1 cellular context compared by ENCODE assay signal in the genomic region with DNA sequence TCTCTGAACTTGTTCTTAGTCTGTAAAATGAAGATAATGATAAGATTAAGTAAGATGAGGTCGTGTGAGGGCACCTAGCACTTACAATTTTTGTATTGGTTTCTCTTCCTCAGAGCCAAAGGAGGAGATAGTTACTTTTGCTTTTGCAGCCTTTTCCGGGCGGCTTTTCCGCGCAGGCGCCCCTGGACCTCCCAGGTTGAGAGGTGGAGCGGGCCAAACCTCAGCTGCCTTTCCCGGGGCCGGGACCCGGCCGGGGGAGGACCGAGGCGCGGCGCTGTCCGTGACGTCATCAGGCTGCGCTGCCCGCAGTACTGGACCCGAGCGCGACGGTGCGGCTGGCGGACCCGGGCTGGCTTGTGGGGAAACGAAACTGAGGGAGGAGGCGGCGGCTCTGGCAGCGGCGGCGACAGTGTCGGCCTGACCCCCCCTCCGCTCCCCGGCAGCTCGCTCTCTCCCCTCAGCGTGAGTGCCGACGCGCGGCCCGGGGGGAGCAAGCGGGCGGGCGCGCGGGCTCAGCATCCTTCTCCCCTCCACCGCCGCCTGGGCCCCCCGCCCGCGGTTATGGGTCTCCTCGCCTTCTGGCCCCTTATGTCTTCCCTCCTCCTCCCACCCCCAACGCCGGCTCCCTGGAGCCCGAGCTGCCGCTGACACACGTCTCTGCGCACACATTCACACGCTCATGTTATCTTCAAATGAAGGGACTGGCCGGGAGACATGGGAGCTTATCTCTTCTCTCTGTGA.
A peak's percentile ranks its signal among the peaks of the same experiment; 100 is the strongest.
TF ChIP-seq lines count a peak whose summit lies in the region.

A gene with protein sequence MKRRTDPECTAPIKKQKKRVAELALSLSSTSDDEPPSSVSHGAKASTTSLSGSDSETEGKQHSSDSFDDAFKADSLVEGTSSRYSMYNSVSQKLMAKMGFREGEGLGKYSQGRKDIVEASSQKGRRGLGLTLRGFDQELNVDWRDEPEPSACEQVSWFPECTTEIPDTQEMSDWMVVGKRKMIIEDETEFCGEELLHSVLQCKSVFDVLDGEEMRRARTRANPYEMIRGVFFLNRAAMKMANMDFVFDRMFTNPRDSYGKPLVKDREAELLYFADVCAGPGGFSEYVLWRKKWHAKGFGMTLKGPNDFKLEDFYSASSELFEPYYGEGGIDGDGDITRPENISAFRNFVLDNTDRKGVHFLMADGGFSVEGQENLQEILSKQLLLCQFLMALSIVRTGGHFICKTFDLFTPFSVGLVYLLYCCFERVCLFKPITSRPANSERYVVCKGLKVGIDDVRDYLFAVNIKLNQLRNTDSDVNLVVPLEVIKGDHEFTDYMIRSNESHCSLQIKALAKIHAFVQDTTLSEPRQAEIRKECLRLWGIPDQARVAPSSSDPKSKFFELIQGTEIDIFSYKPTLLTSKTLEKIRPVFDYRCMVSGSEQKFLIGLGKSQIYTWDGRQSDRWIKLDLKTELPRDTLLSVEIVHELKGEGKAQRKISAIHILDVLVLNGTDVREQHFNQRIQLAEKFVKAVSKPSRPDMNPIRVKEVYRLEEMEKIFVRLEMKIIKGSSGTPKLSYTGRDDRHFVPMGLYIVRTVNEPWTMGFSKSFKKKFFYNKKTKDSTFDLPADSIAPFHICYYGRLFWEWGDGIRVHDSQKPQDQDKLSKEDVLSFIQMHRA (plus strand): TSS at position 306 of the 741 bp plus-strand sequence. CDS start 2,409 bp downstream, outside the sequence.

TF ChIP-seq in GM12878, 131 proteins besides CTCF, POLR2A, EP300 and RAD21 (continued from another document and continues in another):
- TF ChIP-seq, protein P1, sequence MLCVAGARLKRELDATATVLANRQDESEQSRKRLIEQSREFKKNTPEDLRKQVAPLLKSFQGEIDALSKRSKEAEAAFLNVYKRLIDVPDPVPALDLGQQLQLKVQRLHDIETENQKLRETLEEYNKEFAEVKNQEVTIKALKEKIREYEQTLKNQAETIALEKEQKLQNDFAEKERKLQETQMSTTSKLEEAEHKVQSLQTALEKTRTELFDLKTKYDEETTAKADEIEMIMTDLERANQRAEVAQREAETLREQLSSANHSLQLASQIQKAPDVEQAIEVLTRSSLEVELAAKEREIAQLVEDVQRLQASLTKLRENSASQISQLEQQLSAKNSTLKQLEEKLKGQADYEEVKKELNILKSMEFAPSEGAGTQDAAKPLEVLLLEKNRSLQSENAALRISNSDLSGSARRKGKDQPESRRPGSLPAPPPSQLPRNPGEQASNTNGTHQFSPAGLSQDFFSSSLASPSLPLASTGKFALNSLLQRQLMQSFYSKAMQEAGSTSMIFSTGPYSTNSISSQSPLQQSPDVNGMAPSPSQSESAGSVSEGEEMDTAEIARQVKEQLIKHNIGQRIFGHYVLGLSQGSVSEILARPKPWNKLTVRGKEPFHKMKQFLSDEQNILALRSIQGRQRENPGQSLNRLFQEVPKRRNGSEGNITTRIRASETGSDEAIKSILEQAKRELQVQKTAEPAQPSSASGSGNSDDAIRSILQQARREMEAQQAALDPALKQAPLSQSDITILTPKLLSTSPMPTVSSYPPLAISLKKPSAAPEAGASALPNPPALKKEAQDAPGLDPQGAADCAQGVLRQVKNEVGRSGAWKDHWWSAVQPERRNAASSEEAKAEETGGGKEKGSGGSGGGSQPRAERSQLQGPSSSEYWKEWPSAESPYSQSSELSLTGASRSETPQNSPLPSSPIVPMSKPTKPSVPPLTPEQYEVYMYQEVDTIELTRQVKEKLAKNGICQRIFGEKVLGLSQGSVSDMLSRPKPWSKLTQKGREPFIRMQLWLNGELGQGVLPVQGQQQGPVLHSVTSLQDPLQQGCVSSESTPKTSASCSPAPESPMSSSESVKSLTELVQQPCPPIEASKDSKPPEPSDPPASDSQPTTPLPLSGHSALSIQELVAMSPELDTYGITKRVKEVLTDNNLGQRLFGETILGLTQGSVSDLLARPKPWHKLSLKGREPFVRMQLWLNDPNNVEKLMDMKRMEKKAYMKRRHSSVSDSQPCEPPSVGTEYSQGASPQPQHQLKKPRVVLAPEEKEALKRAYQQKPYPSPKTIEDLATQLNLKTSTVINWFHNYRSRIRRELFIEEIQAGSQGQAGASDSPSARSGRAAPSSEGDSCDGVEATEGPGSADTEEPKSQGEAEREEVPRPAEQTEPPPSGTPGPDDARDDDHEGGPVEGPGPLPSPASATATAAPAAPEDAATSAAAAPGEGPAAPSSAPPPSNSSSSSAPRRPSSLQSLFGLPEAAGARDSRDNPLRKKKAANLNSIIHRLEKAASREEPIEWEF (IDR thresholded peaks at IDR 0.05; ENCODE audit: insufficient replicate concordance, low read depth, low read length): no peak
- TF ChIP-seq BACH1 (IDR thresholded peaks at IDR 0.05; ENCODE audit: borderline replicate concordance) (peak; percentile 74), NFYA (IDR thresholded peaks at IDR 0.05; ENCODE audit: borderline replicate concordance, low read depth, low read length) (no peak), KDM1A (IDR thresholded peaks at IDR 0.05; ENCODE audit: borderline replicate concordance) (no peak), NBN (IDR thresholded peaks at IDR 0.05) (peak; percentile 100), MYC (IDR thresholded peaks at IDR 0.05; ENCODE audit: insufficient read depth, insufficient read length, insufficient replicate concordance, low read length, severe bottlenecking) (peak; percentile 91), FOXK2 (IDR thresholded peaks at IDR 0.05) (0 out of 2 replicates have a peak, but pooled peaks have one; percentile 17), TCF7 (IDR thresholded peaks at IDR 0.05; ENCODE audit: borderline replicate concordance) (no peak), ZZZ3 (IDR thresholded peaks at IDR 0.05; ENCODE audit: control insufficient read depth, insufficient read length, low read depth) (no peak), SREBF2 (IDR thresholded peaks at IDR 0.05; ENCODE audit: low read length) (0 out of 2 replicates have a peak, but pooled peaks have one; percentile 47), RFX5 (IDR thresholded peaks at IDR 0.05; ENCODE audit: low read depth, low read length) (peak; percentile 59; the same call in 1 of the 2 replicates), RAD51 (IDR thresholded peaks at IDR 0.05) (no peak), CHD4 (IDR thresholded peaks at IDR 0.05) (no peak), IKZF1 (conservative IDR thresholded peaks at IDR 0.05) (peak; percentile 96), ZNF622 (IDR thresholded peaks at IDR 0.05) (no peak), KLF5 (IDR thresholded peaks at IDR 0.05; ENCODE audit: partially characterized antibody) (no peak), LARP7 (IDR thresholded peaks at IDR 0.05) (peak; percentile 87), FOS (IDR thresholded peaks at IDR 0.05; ENCODE audit: borderline replicate concordance, extremely low read depth, insufficient read length) (no peak), MXI1 (IDR thresholded peaks at IDR 0.05; ENCODE audit: low read depth, low read length) (peak; percentile 54), GATAD2B (conservative IDR thresholded peaks at IDR 0.05; ENCODE audit: low read depth) (peak; percentile 67), SIX5 (IDR thresholded peaks at IDR 0.05; ENCODE audit: low read depth, low read length, severe bottlenecking) (peak; percentile 63)
- TF ChIP-seq, protein P2, sequence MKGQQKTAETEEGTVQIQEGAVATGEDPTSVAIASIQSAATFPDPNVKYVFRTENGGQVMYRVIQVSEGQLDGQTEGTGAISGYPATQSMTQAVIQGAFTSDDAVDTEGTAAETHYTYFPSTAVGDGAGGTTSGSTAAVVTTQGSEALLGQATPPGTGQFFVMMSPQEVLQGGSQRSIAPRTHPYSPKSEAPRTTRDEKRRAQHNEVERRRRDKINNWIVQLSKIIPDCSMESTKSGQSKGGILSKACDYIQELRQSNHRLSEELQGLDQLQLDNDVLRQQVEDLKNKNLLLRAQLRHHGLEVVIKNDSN (IDR thresholded peaks at IDR 0.05; ENCODE audit: borderline replicate concordance, extremely low read length, insufficient read depth, low read depth, low read length): no peak
- TF ChIP-seq, protein P3, sequence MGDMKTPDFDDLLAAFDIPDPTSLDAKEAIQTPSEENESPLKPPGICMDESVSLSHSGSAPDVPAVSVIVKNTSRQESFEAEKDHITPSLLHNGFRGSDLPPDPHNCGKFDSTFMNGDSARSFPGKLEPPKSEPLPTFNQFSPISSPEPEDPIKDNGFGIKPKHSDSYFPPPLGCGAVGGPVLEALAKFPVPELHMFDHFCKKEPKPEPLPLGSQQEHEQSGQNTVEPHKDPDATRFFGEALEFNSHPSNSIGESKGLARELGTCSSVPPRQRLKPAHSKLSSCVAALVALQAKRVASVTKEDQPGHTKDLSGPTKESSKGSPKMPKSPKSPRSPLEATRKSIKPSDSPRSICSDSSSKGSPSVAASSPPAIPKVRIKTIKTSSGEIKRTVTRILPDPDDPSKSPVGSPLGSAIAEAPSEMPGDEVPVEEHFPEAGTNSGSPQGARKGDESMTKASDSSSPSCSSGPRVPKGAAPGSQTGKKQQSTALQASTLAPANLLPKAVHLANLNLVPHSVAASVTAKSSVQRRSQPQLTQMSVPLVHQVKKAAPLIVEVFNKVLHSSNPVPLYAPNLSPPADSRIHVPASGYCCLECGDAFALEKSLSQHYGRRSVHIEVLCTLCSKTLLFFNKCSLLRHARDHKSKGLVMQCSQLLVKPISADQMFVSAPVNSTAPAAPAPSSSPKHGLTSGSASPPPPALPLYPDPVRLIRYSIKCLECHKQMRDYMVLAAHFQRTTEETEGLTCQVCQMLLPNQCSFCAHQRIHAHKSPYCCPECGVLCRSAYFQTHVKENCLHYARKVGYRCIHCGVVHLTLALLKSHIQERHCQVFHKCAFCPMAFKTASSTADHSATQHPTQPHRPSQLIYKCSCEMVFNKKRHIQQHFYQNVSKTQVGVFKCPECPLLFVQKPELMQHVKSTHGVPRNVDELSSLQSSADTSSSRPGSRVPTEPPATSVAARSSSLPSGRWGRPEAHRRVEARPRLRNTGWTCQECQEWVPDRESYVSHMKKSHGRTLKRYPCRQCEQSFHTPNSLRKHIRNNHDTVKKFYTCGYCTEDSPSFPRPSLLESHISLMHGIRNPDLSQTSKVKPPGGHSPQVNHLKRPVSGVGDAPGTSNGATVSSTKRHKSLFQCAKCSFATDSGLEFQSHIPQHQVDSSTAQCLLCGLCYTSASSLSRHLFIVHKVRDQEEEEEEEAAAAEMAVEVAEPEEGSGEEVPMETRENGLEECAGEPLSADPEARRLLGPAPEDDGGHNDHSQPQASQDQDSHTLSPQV (IDR thresholded peaks at IDR 0.05): no peak
- TF ChIP-seq, protein P4, sequence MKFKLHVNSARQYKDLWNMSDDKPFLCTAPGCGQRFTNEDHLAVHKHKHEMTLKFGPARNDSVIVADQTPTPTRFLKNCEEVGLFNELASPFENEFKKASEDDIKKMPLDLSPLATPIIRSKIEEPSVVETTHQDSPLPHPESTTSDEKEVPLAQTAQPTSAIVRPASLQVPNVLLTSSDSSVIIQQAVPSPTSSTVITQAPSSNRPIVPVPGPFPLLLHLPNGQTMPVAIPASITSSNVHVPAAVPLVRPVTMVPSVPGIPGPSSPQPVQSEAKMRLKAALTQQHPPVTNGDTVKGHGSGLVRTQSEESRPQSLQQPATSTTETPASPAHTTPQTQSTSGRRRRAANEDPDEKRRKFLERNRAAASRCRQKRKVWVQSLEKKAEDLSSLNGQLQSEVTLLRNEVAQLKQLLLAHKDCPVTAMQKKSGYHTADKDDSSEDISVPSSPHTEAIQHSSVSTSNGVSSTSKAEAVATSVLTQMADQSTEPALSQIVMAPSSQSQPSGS (IDR thresholded peaks at IDR 0.05; ENCODE audit: low read length): no peak
- TF ChIP-seq, protein P5, sequence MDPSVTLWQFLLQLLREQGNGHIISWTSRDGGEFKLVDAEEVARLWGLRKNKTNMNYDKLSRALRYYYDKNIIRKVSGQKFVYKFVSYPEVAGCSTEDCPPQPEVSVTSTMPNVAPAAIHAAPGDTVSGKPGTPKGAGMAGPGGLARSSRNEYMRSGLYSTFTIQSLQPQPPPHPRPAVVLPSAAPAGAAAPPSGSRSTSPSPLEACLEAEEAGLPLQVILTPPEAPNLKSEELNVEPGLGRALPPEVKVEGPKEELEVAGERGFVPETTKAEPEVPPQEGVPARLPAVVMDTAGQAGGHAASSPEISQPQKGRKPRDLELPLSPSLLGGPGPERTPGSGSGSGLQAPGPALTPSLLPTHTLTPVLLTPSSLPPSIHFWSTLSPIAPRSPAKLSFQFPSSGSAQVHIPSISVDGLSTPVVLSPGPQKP (IDR thresholded peaks at IDR 0.05; ENCODE audit: low read depth, low read length): peak; percentile 60; the same call in 1 of the 2 replicates
- TF ChIP-seq, protein P6, sequence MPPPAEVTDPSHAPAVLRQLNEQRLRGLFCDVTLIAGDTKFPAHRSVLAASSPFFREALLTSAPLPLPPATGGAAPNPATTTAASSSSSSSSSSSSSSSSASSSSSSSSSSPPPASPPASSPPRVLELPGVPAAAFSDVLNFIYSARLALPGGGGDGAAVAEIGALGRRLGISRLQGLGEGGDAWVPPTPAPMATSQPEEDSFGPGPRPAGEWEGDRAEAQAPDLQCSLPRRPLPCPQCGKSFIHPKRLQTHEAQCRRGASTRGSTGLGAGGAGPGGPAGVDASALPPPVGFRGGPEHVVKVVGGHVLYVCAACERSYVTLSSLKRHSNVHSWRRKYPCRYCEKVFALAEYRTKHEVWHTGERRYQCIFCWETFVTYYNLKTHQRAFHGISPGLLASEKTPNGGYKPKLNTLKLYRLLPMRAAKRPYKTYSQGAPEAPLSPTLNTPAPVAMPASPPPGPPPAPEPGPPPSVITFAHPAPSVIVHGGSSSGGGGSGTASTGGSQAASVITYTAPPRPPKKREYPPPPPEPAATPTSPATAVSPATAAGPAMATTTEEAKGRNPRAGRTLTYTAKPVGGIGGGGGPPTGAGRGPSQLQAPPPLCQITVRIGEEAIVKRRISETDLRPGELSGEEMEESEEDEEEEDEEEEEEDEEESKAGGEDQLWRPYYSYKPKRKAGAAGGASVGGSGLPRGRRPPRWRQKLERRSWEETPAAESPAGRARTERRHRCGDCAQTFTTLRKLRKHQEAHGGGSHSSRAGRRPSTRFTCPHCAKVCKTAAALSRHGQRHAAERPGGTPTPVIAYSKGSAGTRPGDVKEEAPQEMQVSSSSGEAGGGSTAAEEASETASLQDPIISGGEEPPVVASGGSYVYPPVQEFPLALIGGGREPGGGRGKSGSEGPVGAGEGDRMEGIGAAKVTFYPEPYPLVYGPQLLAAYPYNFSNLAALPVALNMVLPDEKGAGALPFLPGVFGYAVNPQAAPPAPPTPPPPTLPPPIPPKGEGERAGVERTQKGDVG (CRISPR knock-in tag; IDR thresholded peaks at IDR 0.05): no peak
- TF ChIP-seq, protein P7, sequence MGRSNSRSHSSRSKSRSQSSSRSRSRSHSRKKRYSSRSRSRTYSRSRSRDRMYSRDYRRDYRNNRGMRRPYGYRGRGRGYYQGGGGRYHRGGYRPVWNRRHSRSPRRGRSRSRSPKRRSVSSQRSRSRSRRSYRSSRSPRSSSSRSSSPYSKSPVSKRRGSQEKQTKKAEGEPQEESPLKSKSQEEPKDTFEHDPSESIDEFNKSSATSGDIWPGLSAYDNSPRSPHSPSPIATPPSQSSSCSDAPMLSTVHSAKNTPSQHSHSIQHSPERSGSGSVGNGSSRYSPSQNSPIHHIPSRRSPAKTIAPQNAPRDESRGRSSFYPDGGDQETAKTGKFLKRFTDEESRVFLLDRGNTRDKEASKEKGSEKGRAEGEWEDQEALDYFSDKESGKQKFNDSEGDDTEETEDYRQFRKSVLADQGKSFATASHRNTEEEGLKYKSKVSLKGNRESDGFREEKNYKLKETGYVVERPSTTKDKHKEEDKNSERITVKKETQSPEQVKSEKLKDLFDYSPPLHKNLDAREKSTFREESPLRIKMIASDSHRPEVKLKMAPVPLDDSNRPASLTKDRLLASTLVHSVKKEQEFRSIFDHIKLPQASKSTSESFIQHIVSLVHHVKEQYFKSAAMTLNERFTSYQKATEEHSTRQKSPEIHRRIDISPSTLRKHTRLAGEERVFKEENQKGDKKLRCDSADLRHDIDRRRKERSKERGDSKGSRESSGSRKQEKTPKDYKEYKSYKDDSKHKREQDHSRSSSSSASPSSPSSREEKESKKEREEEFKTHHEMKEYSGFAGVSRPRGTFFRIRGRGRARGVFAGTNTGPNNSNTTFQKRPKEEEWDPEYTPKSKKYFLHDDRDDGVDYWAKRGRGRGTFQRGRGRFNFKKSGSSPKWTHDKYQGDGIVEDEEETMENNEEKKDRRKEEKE (IDR thresholded peaks at IDR 0.05): no peak
